ENCODE assay signal across 1 cellular context in genomic region chr6:106608080-106608668, GRCh38.
TF ChIP-seq lines count a peak whose summit lies in the region.

No MANE protein-coding gene starts in this region.

TF ChIP-seq in GM23338, 12 proteins besides CTCF, POLR2A, EP300 and RAD21 (continued from another document):
- no peak for TF ChIP-seq ZNF462 (CRISPR knock-in tag; IDR thresholded peaks at IDR 0.05)
TF ChIP-seq in GM23338: peak in this region for 0.
